17 cellular contexts compared by ENCODE assay signal in the genomic region with DNA sequence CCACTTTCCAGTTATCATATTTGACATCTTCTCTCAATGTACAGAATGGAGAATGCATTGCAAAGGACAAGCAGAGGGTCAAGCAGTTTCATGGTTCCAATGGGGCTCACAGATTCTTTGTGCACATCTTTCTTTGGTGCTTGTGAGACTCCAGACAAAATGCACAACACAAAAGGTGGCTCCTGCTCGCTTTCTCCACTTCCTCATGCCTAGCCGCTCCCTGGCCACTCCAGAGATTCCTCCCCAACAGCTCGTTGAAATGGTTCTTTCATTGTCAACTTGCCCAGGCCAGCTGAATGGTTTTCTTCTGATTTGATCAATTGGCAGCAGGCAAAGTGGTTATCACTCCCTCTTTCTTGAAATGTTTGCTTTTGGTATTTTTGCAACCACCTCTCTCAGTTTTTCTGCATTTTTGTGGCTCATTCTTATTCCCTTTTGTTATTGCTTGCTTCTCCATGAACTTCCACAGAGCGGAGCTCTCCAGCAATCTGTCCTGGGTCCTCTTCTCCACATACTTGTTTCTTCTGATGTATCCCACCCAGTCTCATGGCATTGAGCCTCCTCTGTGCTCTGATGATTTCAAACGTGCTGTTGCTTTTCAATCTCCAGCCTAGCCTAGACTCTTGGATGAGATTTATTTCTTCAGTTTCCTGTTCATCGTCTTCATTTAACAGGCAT.
DNase-seq lines count a peak whose midpoint lies in the region; ATAC-seq and TF ChIP-seq lines count a peak whose summit lies in the region.
"Had no signal": no experiment of that assay in that cellular context is flagged by ENCODE, and none has a peak within 500 bp of the region (broad histone marks: within the 10 kb centered on the region; RNA-seq: fewer than 3 reads in every experiment).

No MANE protein-coding gene starts in this region.

- H3K9me2 ChIP-seq in hepatocyte (replicated peaks; ENCODE audit: insufficient read depth): no peaks in the 10 kb centered on the region

- no peaks in the 10 kb centered on the region for H3K36me3 Mint-ChIP-seq in MCF 10A (ENCODE audit: insufficient read depth, unreplicated experiment)
- H3K36me3 Mint-ChIP-seq in Calu3 (ENCODE audit: insufficient read depth, unreplicated experiment): no peaks in the 10 kb centered on the region
- H3K36me3 Mint-ChIP-seq: activated naive CD4-positive, alpha-beta T cell treated with anti-CD3 and anti-CD28 coated beads, Interleukin-2, amount 50 U/mL, for 72 hours had no signal

- TF ChIP-seq POLR2A in transverse colon (IDR thresholded peaks at IDR 0.05) (no peak), ovary (IDR thresholded peaks at IDR 0.05) (no peak)

- H4K20me1 ChIP-seq in mammary epithelial cell (ENCODE audit: insufficient read depth, low read length): no peaks in the 10 kb centered on the region
- no peaks in the 10 kb centered on the region for H4K20me1 ChIP-seq in hepatocyte (ENCODE audit: insufficient read depth, poor library complexity, severe bottlenecking)

- H3K79me2 ChIP-seq in mammary epithelial cell (ENCODE audit: insufficient read depth, low read length) (no peaks in the 10 kb centered on the region), hepatocyte (no peaks in the 10 kb centered on the region)

- H3K9me3 ChIP-seq in mammary epithelial cell (replicated peaks; ENCODE audit: insufficient read depth, low read length) (no peaks in the 10 kb centered on the region), hepatocyte (ENCODE audit: low read depth) (no peaks in the 10 kb centered on the region), transverse colon (no peaks in the 10 kb centered on the region), ovary (no peaks in the 10 kb centered on the region)
- H3K9me3 ChIP-seq: psoas muscle had no signal

- DNase-seq in mammary epithelial cell (peak; percentile 19), MCF 10A (ENCODE audit: unreplicated experiment) (no peak), astrocyte of the cerebellum (ENCODE audit: low read depth) (peak; percentile 18), hepatocyte (ENCODE audit: low spot score) (peak; percentile 34), transverse colon (peak; percentile 26), ovary (no peak), Calu3 (no peak)
- DNase-seq in stimulated activated naive CD8-positive, alpha-beta T cell treated with anti-CD3 and anti-CD28 coated beads, Interleukin-15, Interleukin-2, amounts not matched to agents 100 U/mL and 50 U/mL, for 24 hours: no peak
- DNase-seq: activated CD4-positive, alpha-beta T cell treated with anti-CD3 and anti-CD28 coated beads for 4 hours; caudate nucleus; MM.1S; NCI-H2081; NCI-H526; psoas muscle; T-helper 2 cell had no signal

- H3K36me3 ChIP-seq in mammary epithelial cell (ENCODE audit: insufficient read depth, low read length): no peaks in the 10 kb centered on the region
- H3K36me3 ChIP-seq in hepatocyte (replicated peaks; ENCODE audit: insufficient read depth, low read depth): no peaks in the 10 kb centered on the region
- no peaks in the 10 kb centered on the region for H3K36me3 ChIP-seq in transverse colon
- no peaks in the 10 kb centered on the region for H3K36me3 ChIP-seq in ovary
- H3K36me3 ChIP-seq: suprapubic skin had no signal

- CTCF ChIA-PET in mammary epithelial cell (lab: Charles Lee; ENCODE audit: low non-redundant PET): interaction anchor here (0.7 kb wide), 1 partner anchor 23 kb away, joined by 6 read pairs; no protein-coding TSS in a partner anchor
- CTCF ChIA-PET in MCF 10A (lab: Yijun Ruan, JAX): no interaction called here
- CTCF ChIA-PET in Calu3 (lab: Charles Lee): no interaction called here

- H3K27ac ChIP-seq in mammary epithelial cell (ENCODE audit: insufficient read depth, low read depth, low read length) (no peak overlapping the region), hepatocyte (no peak overlapping the region), transverse colon (no peak overlapping the region), ovary (no peak overlapping the region)
- H3K27ac ChIP-seq: psoas muscle, suprapubic skin had no signal

- in situ Hi-C loops in mammary epithelial cell (cut with MboI; ENCODE audit: low sequenced_read_pairs in 2 of 2): loop anchor here in 1 of 2 donors (25.0 kb wide), 1 partner anchor 1503 kb away; a partner anchor contains a TSS
- in situ Hi-C loops in astrocyte of the cerebellum (cut with HindIII; ENCODE audit: low sequenced_read_pairs): no loop called here
- in situ Hi-C loops in transverse colon (cut with MboI; ENCODE audit: low pct_ligation_motif_present in 1 of 4, low pct_unique_long_range_greater_than_20kb in 1 of 4, low sequenced_read_pairs in 3 of 4): no loop called here

- H3K9me3 Mint-ChIP-seq in MCF 10A (ENCODE audit: unreplicated experiment) (no peaks in the 10 kb centered on the region), Calu3 (ENCODE audit: low read depth, unreplicated experiment) (peaks cover 2% of the 10 kb centered on the region)

- H3K4me3 Mint-ChIP-seq in MCF 10A (ENCODE audit: unreplicated experiment) (no peak overlapping the region), Calu3 (ENCODE audit: low read depth, unreplicated experiment) (no peak overlapping the region)

- H3K27me3 Mint-ChIP-seq in MCF 10A (ENCODE audit: insufficient read depth, unreplicated experiment) (no peaks in the 10 kb centered on the region), Calu3 (ENCODE audit: unreplicated experiment) (no peaks in the 10 kb centered on the region)

- POLR2A ChIA-PET in MCF 10A (lab: Yijun Ruan, JAX): interaction anchor here (0.7 kb wide), 1 partner anchor 116 kb away, joined by 3 read pairs; no protein-coding TSS in a partner anchor

- H3K4me1 ChIP-seq in mammary epithelial cell (ENCODE audit: insufficient read depth, low read length) (peaks cover 26% of the 10 kb centered on the region), hepatocyte (ENCODE audit: insufficient read depth) (no peaks in the 10 kb centered on the region), transverse colon (peaks cover 0 to 5% (median 0%) of the 10 kb centered on the region in 4 donors), ovary (ENCODE audit: insufficient read depth) (peaks cover 2% of the 10 kb centered on the region)
- H3K4me1 ChIP-seq: psoas muscle had no signal

- H3K27ac Mint-ChIP-seq in MCF 10A (ENCODE audit: low read depth, unreplicated experiment) (no peak overlapping the region), Calu3 (ENCODE audit: unreplicated experiment) (no peak overlapping the region)
- H3K27ac Mint-ChIP-seq: activated naive CD4-positive, alpha-beta T cell treated with anti-CD3 and anti-CD28 coated beads, Interleukin-2, amount 50 U/mL, for 72 hours had no signal

- TF ChIP-seq EP300 in transverse colon (IDR thresholded peaks at IDR 0.05; ENCODE audit: low read depth): no peak
- TF ChIP-seq EP300 in ovary (IDR thresholded peaks at IDR 0.05): no peak

- WGBS in mammary epithelial cell (ENCODE audit: low coverage, missing lambda C conversion rate): 75% methylated on average over 6 of the region's 6 CpGs
- 67% methylated on average over 6 of the region's 6 CpGs for WGBS in hepatocyte (ENCODE audit: low lambda C conversion rate, missing lambda C conversion rate)
- 40 to 48% methylated on average over 3 to 6 of the region's 6 CpGs for whole genome bisulfite sequencing in transverse colon (ENCODE audit: low coverage in 1 of 2), 2 donors
- WGBS in ovary, 3 donors: 42 to 53% (median 53%) methylated on average over 6 of the region's 6 CpGs

- H3K27me3 ChIP-seq in mammary epithelial cell (ENCODE audit: insufficient read depth, low read length) (no peaks in the 10 kb centered on the region), hepatocyte (no peaks in the 10 kb centered on the region), transverse colon (no peaks in the 10 kb centered on the region), ovary (no peaks in the 10 kb centered on the region)
- H3K27me3 ChIP-seq: suprapubic skin had no signal

- dilution Hi-C loops in mammary epithelial cell (cut with HindIII; ENCODE audit: low sequenced_read_pairs): no loop called here

- peak overlapping the region; percentile 67 for H2AFZ ChIP-seq in mammary epithelial cell (ENCODE audit: low read depth, low read length)
- no peak overlapping the region for H2AFZ ChIP-seq in hepatocyte

- no peak overlapping the region for H3K9ac ChIP-seq in mammary epithelial cell (ENCODE audit: insufficient read depth, low read length)

- ATAC-seq in stimulated activated naive CD8-positive, alpha-beta T cell treated with anti-CD3 and anti-CD28 coated beads, Interleukin-15, Interleukin-2, amounts not matched to agents 100 U/mL and 50 U/mL, for 24 hours: no peak
- ATAC-seq: activated naive CD4-positive, alpha-beta T cell treated with anti-CD3 and anti-CD28 coated beads, Interleukin-2, amount 50 U/mL, for 72 hours; psoas muscle had no signal

- H3K4me3 ChIP-seq in mammary epithelial cell (replicated peaks in 1 of 3; ENCODE audit: insufficient read depth in 1 of 3, low read depth in 2 of 3, low read length in 3 of 3) (no peak overlapping the region), astrocyte of the cerebellum (ENCODE audit: low read depth, low read length) (no peak overlapping the region), hepatocyte (no peak overlapping the region), transverse colon (no peak overlapping the region), ovary (no peak overlapping the region)
- H3K4me3 ChIP-seq: psoas muscle, suprapubic skin had no signal

- no peak overlapping the region for H3K4me2 ChIP-seq in mammary epithelial cell (ENCODE audit: insufficient read depth, low read depth, low read length)
- no peak overlapping the region for H3K4me2 ChIP-seq in hepatocyte

- peak; percentile 23 to 43 for TF ChIP-seq CTCF in mammary epithelial cell (conservative IDR thresholded peaks at IDR 0.05 in 1 of 2, IDR thresholded peaks at IDR 0.05 in 1 of 2; ENCODE audit: extremely low read depth in 1 of 2, insufficient read depth in 1 of 2, low read depth in 1 of 2, low read length in 2 of 2)
- no peak for TF ChIP-seq CTCF in MCF 10A (IDR thresholded peaks at IDR 0.05; ENCODE audit: unreplicated experiment)
- peak; percentile 36 for TF ChIP-seq CTCF in astrocyte of the cerebellum (IDR thresholded peaks at IDR 0.05; ENCODE audit: low read depth, low read length, missing control alignments)
- TF ChIP-seq CTCF in hepatocyte (IDR thresholded peaks at IDR 0.05; ENCODE audit: poor library complexity): peak; percentile 53
- peak in 4 of 5 experiments; percentile 24 to 44 (median 35) for TF ChIP-seq CTCF in transverse colon (IDR thresholded peaks at IDR 0.05)
- no peak for TF ChIP-seq CTCF in ovary (IDR thresholded peaks at IDR 0.05)
- TF ChIP-seq CTCF in Calu3 (IDR thresholded peaks at IDR 0.05; ENCODE audit: unreplicated experiment): no peak

- BruUV-seq in mammary epithelial cell (replicated peaks; lab: Mats Ljungman, UMichigan) (no TSS peak), MCF 10A (replicated peaks; lab: Mats Ljungman, UMichigan) (no TSS peak), Calu3 (replicated peaks; lab: Mats Ljungman, UMichigan) (no TSS peak)

- intact Hi-C loops in mammary epithelial cell (cut with micrococcal nuclease): loop anchor here (1.0 to 5.0 kb wide), 2 partner anchors 226 to 1478 kb away; a partner anchor contains a TSS
- intact Hi-C loops in MCF 10A (cut with micrococcal nuclease): no loop called here
- intact Hi-C loops in transverse colon (cut with DNase I; ENCODE audit: low total_unique reads): loop anchor here (5.0 kb wide), 1 partner anchor 223 kb away; no protein-coding TSS in a partner anchor
- intact Hi-C loops in ovary (cut with DNase I): no loop called here
- intact Hi-C loops in Calu3 (cut with micrococcal nuclease; ENCODE audit: unreplicated experiment): no loop called here

- peaks cover 17% of the 10 kb centered on the region for H3K4me1 Mint-ChIP-seq in MCF 10A (ENCODE audit: insufficient read depth, unreplicated experiment)
- H3K4me1 Mint-ChIP-seq in Calu3 (ENCODE audit: low read depth, unreplicated experiment): peaks cover 6% of the 10 kb centered on the region

Comparison
In these comparisons a context has a peak if more than half of its experiments do, and no peak if none do; other contexts are left out.
1. DNase-seq: peak in mammary epithelial cell (single experiment), astrocyte of the cerebellum (single experiment), hepatocyte (single experiment) and transverse colon (single experiment); none in MCF 10A (single experiment), ovary (0 of 5), Calu3 (single experiment) and stimulated activated naive CD8-positive, alpha-beta T cell treated with anti-CD3 and anti-CD28 coated beads, Interleukin-15, Interleukin-2, amounts not matched to agents 100 U/mL and 50 U/mL, for 24 hours (single experiment).
2. CTCF ChIP-seq: peak in mammary epithelial cell (2 of 2), astrocyte of the cerebellum (single experiment), hepatocyte (single experiment) and transverse colon (4 of 5); none in MCF 10A (single experiment), ovary (0 of 3) and Calu3 (single experiment).
3. intact Hi-C loops: an anchor here in mammary epithelial cell (1.0 to 5.0 kb wide) and transverse colon (5.0 kb wide); none called in MCF 10A, ovary and Calu3.